Comparison of ENCODE assay signal across 8 cellular contexts in the genomic region with DNA sequence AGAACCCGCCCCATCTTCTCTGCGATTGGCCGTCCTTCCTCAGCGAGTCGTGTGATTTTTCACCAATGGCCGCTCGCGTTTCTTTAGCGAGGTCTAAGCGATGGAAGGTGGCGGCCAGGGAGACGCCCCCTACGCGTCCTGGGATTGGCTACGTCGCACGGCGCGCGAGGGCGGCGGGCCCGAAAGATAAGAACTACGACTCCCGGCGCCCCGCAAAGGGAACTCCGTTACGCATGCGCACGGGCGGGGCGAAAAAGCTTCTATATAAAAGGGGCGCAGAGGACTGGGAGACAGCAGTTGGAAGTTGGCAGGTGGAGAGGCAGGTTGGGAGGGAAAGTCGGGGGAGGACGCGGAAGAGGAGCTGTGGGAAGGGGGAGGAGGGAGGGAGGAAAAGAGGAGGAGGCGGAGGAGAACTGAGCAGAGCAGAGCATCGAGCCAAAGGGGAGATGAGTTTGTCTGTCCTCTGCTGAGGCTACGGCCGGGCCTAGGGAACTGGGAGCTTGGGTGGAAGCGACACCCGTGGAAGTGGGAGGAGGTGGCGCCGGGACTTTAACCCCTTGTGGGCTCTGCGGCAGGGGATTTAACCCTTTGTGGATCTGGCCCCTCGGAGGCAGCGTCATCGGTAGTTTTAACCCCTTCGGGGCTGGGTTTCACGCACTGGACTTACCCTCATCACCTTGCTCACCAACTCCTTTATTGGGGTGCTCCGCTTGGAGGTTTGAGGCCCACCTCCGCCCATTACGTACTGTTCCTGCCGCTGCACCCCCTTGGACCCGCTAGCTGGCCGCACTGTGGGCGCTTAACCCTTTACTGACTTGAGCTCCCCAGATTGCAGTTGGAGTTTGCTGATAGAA. TPM values are rescaled to one million over a fixed set of nuclear protein-coding genes. Genes with fewer than 3 reads are reported as not detected.
A peak's percentile ranks its signal among the peaks of the same experiment; 100 is the strongest.
DNase-seq lines count a peak whose midpoint lies in the region; ATAC-seq lines count a peak whose summit lies in the region.

A gene with protein sequence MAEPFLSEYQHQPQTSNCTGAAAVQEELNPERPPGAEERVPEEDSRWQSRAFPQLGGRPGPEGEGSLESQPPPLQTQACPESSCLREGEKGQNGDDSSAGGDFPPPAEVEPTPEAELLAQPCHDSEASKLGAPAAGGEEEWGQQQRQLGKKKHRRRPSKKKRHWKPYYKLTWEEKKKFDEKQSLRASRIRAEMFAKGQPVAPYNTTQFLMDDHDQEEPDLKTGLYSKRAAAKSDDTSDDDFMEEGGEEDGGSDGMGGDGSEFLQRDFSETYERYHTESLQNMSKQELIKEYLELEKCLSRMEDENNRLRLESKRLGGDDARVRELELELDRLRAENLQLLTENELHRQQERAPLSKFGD (plus strand): TSS at position 293 of the 854 bp plus-strand sequence. CDS start 716 bp downstream, outside the sequence.

- peak within 1 kb of the TSS; percentile 98 for H3K27ac ChIP-seq in effector memory CD4-positive, alpha-beta T cell (ENCODE audit: insufficient read depth, low read length, poor library complexity, severe bottlenecking)

- DNase-seq in CMK (ENCODE audit: low read depth) (peak; percentile 99), HT1080 (ENCODE audit: low read depth) (peak; percentile 99), NOMO-1 treated with DMSO at 0.1 percent for 48 hours (lab: John Stamatoyannopoulos, UW; ENCODE audit: unreplicated experiment) (peak; percentile 99), lung microvascular endothelial cell (ENCODE audit: low read depth in 2 of 2) (peak; percentile 100)
- peak; percentile 97 to 98 for DNase-seq in activated CD8-positive, alpha-beta memory T cell treated with anti-CD3 and anti-CD28 coated beads for 4 hours (ENCODE audit: low read depth in 2 of 2)
- DNase-seq in effector memory CD4-positive, alpha-beta T cell, result peak; percentile 98 to 100 (median 99)
- DNase-seq in stimulated activated CD4-positive, alpha-beta T cell treated with anti-CD3 and anti-CD28 coated beads, TNF-alpha, amount 100 ng/mL, for 48 hours (ENCODE audit: low read depth in 3 of 3), result peak; percentile 94 to 99 (median 97)

- H3K4me1 ChIP-seq in effector memory CD4-positive, alpha-beta T cell (ENCODE audit: control insufficient read depth, insufficient read depth, low read length, poor library complexity, severe bottlenecking), result peaks cover 31% of the 10 kb centered on the region

- H3K4me3 ChIP-seq in effector memory CD4-positive, alpha-beta T cell (ENCODE audit: insufficient read depth, low read depth, low read length, poor library complexity, severe bottlenecking), result peak within 1 kb of the TSS; percentile 76

- ATAC-seq in GM21360 (IDR thresholded peaks at IDR 0.05; ENCODE audit: unreplicated experiment), result peak; percentile 72

- H3K9me3 ChIP-seq in effector memory CD4-positive, alpha-beta T cell (ENCODE audit: control insufficient read depth, low read length), result no peaks in the 10 kb centered on the region

- H3K36me3 ChIP-seq in effector memory CD4-positive, alpha-beta T cell (ENCODE audit: control insufficient read depth, insufficient read depth, low read length), result no peaks in the 10 kb centered on the region

- H3K27me3 ChIP-seq in effector memory CD4-positive, alpha-beta T cell (replicated peaks; ENCODE audit: control insufficient read depth, insufficient read depth, low read length, poor library complexity, severe bottlenecking), result no peaks in the 10 kb centered on the region

RNA-seq across cellular contexts. Expression of the gene that starts here (rescaled TPM):
- total RNA-seq in HT1080 (2014; rRNA removed; shearing (Covaris generic)), result 17.9 and 45.7 TPM in 2 replicates
- 31.1 and 31.4 TPM in 2 replicates for polyA plus RNA-seq in HT1080 (2015; cell fraction: cytosol; rRNA removed)
- 47.8 and 47.9 TPM in 2 replicates for polyA plus RNA-seq in HT1080 (2015; cell fraction: nucleus; rRNA removed)
- total RNA-seq in lung microvascular endothelial cell, result 4.8 and 7.1 TPM in 2 replicates

Comparison
In these comparisons a context has a peak if more than half of its experiments do, and no peak if none do; other contexts are left out.
1. Peak in every context shown above with its lines: DNase-seq, ATAC-seq, H3K4me3 ChIP-seq and H3K27ac ChIP-seq.